Comparison of ENCODE assay signal across 9 cellular contexts in the genomic region with DNA sequence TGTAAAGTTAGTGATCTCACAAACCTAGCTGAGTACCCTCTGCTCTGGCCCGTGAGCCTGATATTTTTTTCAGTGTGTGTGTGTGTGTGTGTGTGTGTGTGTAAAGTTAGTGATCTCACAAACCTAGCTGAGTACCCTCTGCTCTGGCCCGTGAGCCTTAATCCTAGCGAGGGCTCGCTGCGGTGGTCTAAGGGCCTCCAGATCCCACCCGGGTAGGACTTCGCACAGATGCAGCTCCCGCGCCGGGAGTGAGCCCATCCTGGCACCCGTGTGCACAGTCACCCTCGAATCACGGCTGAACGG. TPM values are rescaled to one million over a fixed set of nuclear protein-coding genes. Genes with fewer than 3 reads are reported as not detected.
DNase-seq lines count a peak whose midpoint lies in the region; ATAC-seq and TF ChIP-seq lines count a peak whose summit lies in the region.
"Not testable (repeated sequence)": the region's sequence is repeated elsewhere in the genome, so short reads cannot be mapped to it uniquely, and the experiment has no call there.
"Had no signal": no experiment of that assay in that cellular context is flagged by ENCODE, and none has a peak within 500 bp of the region (broad histone marks: within the 10 kb centered on the region; RNA-seq: fewer than 3 reads in every experiment).

No MANE protein-coding gene starts in this region.

- H3K4me1 ChIP-seq in HAP-1; OCI-LY3 (ENCODE audit: low read length); ectodermal cell (ENCODE audit: control insufficient read depth, insufficient read depth, low read length); iPS-15b (ENCODE audit: control insufficient read depth, insufficient read depth, low read length): not testable (repeated sequence)

- peak overlapping the region; percentile 83 for H2AFZ ChIP-seq in OCI-LY3 (ENCODE audit: low read depth, low read length)

- H3K4me3 ChIP-seq in BJ (ENCODE audit: low read depth, low read length) (peak overlapping the region; percentile 89), HAP-1 (peak overlapping the region; percentile 94), OCI-LY3 (ENCODE audit: low read length) (peak overlapping the region; percentile 89), ectodermal cell (ENCODE audit: insufficient read depth, low read depth, low read length) (peak overlapping the region; percentile 92), iPS-15b (ENCODE audit: low read depth, low read length) (peak overlapping the region; percentile 89)

- H3K9ac ChIP-seq in OCI-LY3 (ENCODE audit: low read length) (peak overlapping the region; percentile 86), iPS-15b (ENCODE audit: low read depth, low read length) (peak overlapping the region; percentile 60)

- H3K36me3 ChIP-seq in BJ (ENCODE audit: control insufficient read depth, insufficient read depth, low read length); HAP-1 (replicated peaks); OCI-LY3 (replicated peaks; ENCODE audit: low read depth, low read length); iPS-15b (ENCODE audit: control insufficient read depth, insufficient read depth, low read length): not testable (repeated sequence)
- H3K36me3 ChIP-seq in ectodermal cell (ENCODE audit: control insufficient read depth, insufficient read depth, low read length): peaks cover 10% of the 10 kb centered on the region

- not testable (repeated sequence) for ATAC-seq in activated T-helper 17 cell treated with anti-CD3 and anti-CD28 coated beads, Interleukin-2, amount 50 U/mL, for 72 hours (replicated peaks)
- ATAC-seq in stimulated activated naive CD8-positive, alpha-beta T cell treated with anti-CD3 and anti-CD28 coated beads, Interleukin-15, amount 100 ng/mL, for 72 hours: peak; percentile 69

- not testable (repeated sequence) for TF ChIP-seq CTCF in BJ (IDR thresholded peaks at IDR 0.05; ENCODE audit: insufficient read depth, low read depth, low read length); OCI-LY3 (IDR thresholded peaks at IDR 0.05; ENCODE audit: low read depth, low read length); neural crest cell (conservative IDR thresholded peaks at IDR 0.05)

- not testable (repeated sequence) for H3K9me3 ChIP-seq in HAP-1; OCI-LY3 (ENCODE audit: insufficient read depth, low read length); ectodermal cell (ENCODE audit: control insufficient read depth, low read length); iPS-15b (ENCODE audit: control insufficient read depth, insufficient read depth, low read length)

- in situ Hi-C loops in HAP-1 (cut with MboI; ENCODE audit: low sequenced_read_pairs): not testable (repeated sequence)

- 2 to 4% methylated on average over 13 of the region's 14 CpGs for WGBS in ectodermal cell, 2 experiments

- H3K4me3 Mint-ChIP-seq in activated T-helper 17 cell treated with anti-CD3 and anti-CD28 coated beads, Interleukin-2, amount 50 U/mL, for 72 hours: peak overlapping the region; percentile 86
- H3K4me3 Mint-ChIP-seq in neural crest cell: peak overlapping the region; percentile 98
- peak overlapping the region; percentile 97 to 99 for H3K4me3 Mint-ChIP-seq in stimulated activated naive CD8-positive, alpha-beta T cell treated with anti-CD3 and anti-CD28 coated beads, Interleukin-15, amount 100 ng/mL, for 72 hours

- H3K27me3 ChIP-seq in BJ (ENCODE audit: control insufficient read depth, insufficient read depth, low read length); HAP-1 (ENCODE audit: low read depth); OCI-LY3 (ENCODE audit: low read depth, low read length); ectodermal cell (ENCODE audit: control insufficient read depth, insufficient read depth, low read length, poor library complexity, severe bottlenecking); iPS-15b (ENCODE audit: control insufficient read depth, insufficient read depth, low read length): not testable (repeated sequence)

- not testable (repeated sequence) for H3K4me1 Mint-ChIP-seq in activated T-helper 17 cell treated with anti-CD3 and anti-CD28 coated beads, Interleukin-2, amount 50 U/mL, for 72 hours; neural crest cell
- H3K4me1 Mint-ChIP-seq in stimulated activated naive CD8-positive, alpha-beta T cell treated with anti-CD3 and anti-CD28 coated beads, Interleukin-15, amount 100 ng/mL, for 72 hours: peaks cover 26% of the 10 kb centered on the region

- POLR2A ChIA-PET in BJ (lab: Charles Lee): interaction anchor here (0.5 kb wide), 1 partner anchor 12 kb away, joined by 22 read pairs; no protein-coding TSS in a partner anchor

- peaks cover 12% of the 10 kb centered on the region for H3K36me3 Mint-ChIP-seq in activated T-helper 17 cell treated with anti-CD3 and anti-CD28 coated beads, Interleukin-2, amount 50 U/mL, for 72 hours (ENCODE audit: low read depth)
- H3K36me3 Mint-ChIP-seq in neural crest cell (ENCODE audit: low read depth): not testable (repeated sequence)

- H3K27me3 Mint-ChIP-seq in activated T-helper 17 cell treated with anti-CD3 and anti-CD28 coated beads, Interleukin-2, amount 50 U/mL, for 72 hours; neural crest cell (ENCODE audit: low read depth); stimulated activated naive CD8-positive, alpha-beta T cell treated with anti-CD3 and anti-CD28 coated beads, Interleukin-15, amount 100 ng/mL, for 72 hours: not testable (repeated sequence)

- CTCF ChIA-PET in BJ (lab: Yijun Ruan, JAX): interaction anchor here (0.7 kb wide), 1 partner anchor 196 kb away, joined by 3 read pairs; no protein-coding TSS in a partner anchor

- H3K79me2 ChIP-seq in OCI-LY3 (ENCODE audit: low read length): not testable (repeated sequence)

- not testable (repeated sequence) for DNase-seq in BJ (ENCODE audit: low read depth); HAP-1 (ENCODE audit: low spot score in 2 of 2); neural crest cell (ENCODE audit: low read depth, low spot score)
- DNase-seq in stimulated activated naive CD8-positive, alpha-beta T cell treated with anti-CD3 and anti-CD28 coated beads, Interleukin-15, amount 100 ng/mL, for 72 hours: peak in 1 of 2 donors; percentile 54

- peak overlapping the region; percentile 61 for H3K4me2 ChIP-seq in OCI-LY3 (ENCODE audit: low read length)

- not testable (repeated sequence) for H3K9me3 Mint-ChIP-seq in activated T-helper 17 cell treated with anti-CD3 and anti-CD28 coated beads, Interleukin-2, amount 50 U/mL, for 72 hours; neural crest cell; stimulated activated naive CD8-positive, alpha-beta T cell treated with anti-CD3 and anti-CD28 coated beads, Interleukin-15, amount 100 ng/mL, for 72 hours

- peak overlapping the region; percentile 67 for H3K27ac ChIP-seq in OCI-LY3 (ENCODE audit: low read length)
- H3K27ac ChIP-seq in ectodermal cell (ENCODE audit: insufficient read depth, low read depth, low read length, poor library complexity, severe bottlenecking): peak overlapping the region; percentile 94

- H3K27ac Mint-ChIP-seq in activated T-helper 17 cell treated with anti-CD3 and anti-CD28 coated beads, Interleukin-2, amount 50 U/mL, for 72 hours: peak overlapping the region; percentile 93
- peak overlapping the region; percentile 92 for H3K27ac Mint-ChIP-seq in neural crest cell (ENCODE audit: unreplicated experiment)
- peak overlapping the region; percentile 76 to 99 for H3K27ac Mint-ChIP-seq in stimulated activated naive CD8-positive, alpha-beta T cell treated with anti-CD3 and anti-CD28 coated beads, Interleukin-15, amount 100 ng/mL, for 72 hours

- not testable (repeated sequence) for H4K20me1 ChIP-seq in OCI-LY3 (ENCODE audit: insufficient read depth, low read length)

RNA-seq across cellular contexts. Expression of a gene that starts 0.7 kb away (rescaled TPM):
- 7.6 and 11.1 TPM in 2 replicates for polyA plus RNA-seq in BJ (2011; rRNA removed)
- 0.95 and 1.9 TPM in 2 replicates for polyA minus RNA-seq in BJ (2011; rRNA and poly(A)+ RNA removed)
- 10 to 100 TPM in 1 of 2 donors, 1 to 10 TPM in 1; 9.6 to 11.3 TPM for total RNA-seq in activated T-helper 17 cell treated with anti-CD3 and anti-CD28 coated beads, Interleukin-2, amount 50 U/mL, for 72 hours
- 54.5 TPM for polyA plus RNA-seq in ectodermal cell (2013, experiment 1 of 4)
- polyA plus RNA-seq in ectodermal cell (2013, experiment 2 of 4): 51.6 TPM
- 58.9 TPM for polyA plus RNA-seq in ectodermal cell (2013, experiment 3 of 4)
- 69.3 TPM for polyA plus RNA-seq in ectodermal cell (2013, experiment 4 of 4)
- total RNA-seq in neural crest cell: 42.9 and 44.1 TPM in 2 replicates

RNA-seq across cellular contexts. Expression of a gene that starts 20.8 kb away (rescaled TPM):
- not detected in 2 replicates for polyA plus RNA-seq in BJ (2011; rRNA removed)
- polyA minus RNA-seq in BJ (2011; rRNA and poly(A)+ RNA removed): not detected in 2 replicates
- total RNA-seq in activated T-helper 17 cell treated with anti-CD3 and anti-CD28 coated beads, Interleukin-2, amount 50 U/mL, for 72 hours: not detected
- not detected for polyA plus RNA-seq in ectodermal cell (2013, experiment 1 of 4)
- not detected for polyA plus RNA-seq in ectodermal cell (2013, experiment 2 of 4)
- polyA plus RNA-seq in ectodermal cell (2013, experiment 3 of 4): not detected
- polyA plus RNA-seq in ectodermal cell (2013, experiment 4 of 4): not detected
- not detected in 2 replicates for total RNA-seq in neural crest cell
- total RNA-seq: T-helper 1 cell treated with Interleukin-12 subunit alpha and Interleukin-12 subunit beta and Interleukin-4 antibody, amounts not matched to agents 30 ng/mL and 1 ng/mL, for 36 hours had no signal

RNA-seq across cellular contexts. Expression of a gene that starts 29.8 kb away (rescaled TPM):
- polyA plus RNA-seq in BJ (2011; rRNA removed): 73.3 and 75.0 TPM in 2 replicates
- polyA minus RNA-seq in BJ (2011; rRNA and poly(A)+ RNA removed): 137 and 144 TPM in 2 replicates
- total RNA-seq in activated T-helper 17 cell treated with anti-CD3 and anti-CD28 coated beads, Interleukin-2, amount 50 U/mL, for 72 hours: 10 to 100 TPM; 50.8 to 62.0 TPM
- polyA plus RNA-seq in ectodermal cell (2013, experiment 1 of 4): 31.3 TPM
- polyA plus RNA-seq in ectodermal cell (2013, experiment 2 of 4): 34.2 TPM
- 24.0 TPM for polyA plus RNA-seq in ectodermal cell (2013, experiment 3 of 4)
- polyA plus RNA-seq in ectodermal cell (2013, experiment 4 of 4): 22.6 TPM
- 30.2 and 31.0 TPM in 2 replicates for total RNA-seq in neural crest cell
